ENCODE assay signal across 8 cellular contexts in the genomic region with DNA sequence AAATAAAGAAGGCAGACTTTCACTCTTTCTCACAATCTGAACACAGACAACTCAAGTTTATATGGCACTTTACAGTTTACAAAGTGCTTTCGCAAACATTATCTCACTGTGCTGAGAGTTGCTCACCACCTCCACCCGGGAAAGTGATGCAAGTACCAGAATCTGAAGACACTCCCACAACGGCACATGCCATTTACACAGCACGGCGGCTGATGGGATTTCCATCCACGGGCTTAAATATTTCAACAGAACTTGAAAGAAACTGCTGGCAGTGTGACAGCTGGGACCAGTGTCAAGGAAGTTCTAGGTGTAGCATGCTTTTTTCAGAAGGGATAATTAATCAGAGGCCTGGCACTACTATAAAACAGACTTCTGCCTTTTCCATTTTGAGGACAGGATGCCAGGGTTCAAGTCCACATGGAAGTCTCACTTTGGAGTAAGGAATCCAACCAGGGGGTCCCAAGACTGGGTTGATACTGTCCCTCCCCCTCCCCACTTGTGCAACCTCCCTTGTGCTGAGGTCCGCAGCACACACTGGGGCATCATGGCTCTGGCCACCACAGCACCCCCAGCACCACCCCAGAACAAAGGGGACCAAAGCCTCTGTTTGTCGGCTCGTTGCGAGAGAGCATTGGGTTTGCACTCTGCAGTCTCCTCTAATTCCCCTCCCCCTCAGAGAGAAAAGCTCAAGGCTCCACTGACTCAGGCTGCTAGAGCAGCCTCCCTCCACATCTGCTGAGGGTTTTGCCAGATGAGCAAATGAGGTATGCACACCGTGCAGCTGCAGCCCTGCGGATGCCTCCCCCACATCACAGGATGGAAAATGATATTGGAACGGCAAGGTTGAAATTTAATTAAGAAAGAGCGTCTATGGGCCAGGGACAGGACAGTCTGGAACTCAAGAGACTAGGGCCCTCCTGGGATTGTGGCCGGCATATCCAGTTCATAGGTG.
DNase-seq lines count a peak whose midpoint lies in the region; ATAC-seq and TF ChIP-seq lines count a peak whose summit lies in the region.

No MANE protein-coding gene starts in this region.

- H3K4me1 ChIP-seq in esophagus (ENCODE audit: control insufficient read depth in 2 of 2, insufficient read depth in 2 of 2, low read length in 1 of 2) (peaks cover 0 to 12% of the 10 kb centered on the region in 2 donors), psoas muscle (peaks cover 32% of the 10 kb centered on the region)

- POLR2A ChIA-PET in GM10248 (lab: Yijun Ruan, JAX): no interaction called here

- H3K9me3 ChIP-seq in esophagus (ENCODE audit: control insufficient read depth in 2 of 2, insufficient read depth in 1 of 2, low read depth in 1 of 2, low read length in 1 of 2) (no peaks in the 10 kb centered on the region), psoas muscle (no peaks in the 10 kb centered on the region)

- peak overlapping the region; percentile 47 to 84 for H3K27ac ChIP-seq in esophagus (ENCODE audit: low read depth in 2 of 2, low read length in 1 of 2)
- H3K27ac ChIP-seq in psoas muscle: no peak overlapping the region
- H3K27ac ChIP-seq in caudate nucleus (ENCODE audit: low read depth, low read length): no peak overlapping the region

- TF ChIP-seq CTCF in GM10248 (IDR thresholded peaks at IDR 0.05; ENCODE audit: control extremely low read depth, extremely low read depth, low read depth, missing control alignments) (no peak), psoas muscle (IDR thresholded peaks at IDR 0.05) (no peak)

- DNase-seq in GM10248 (ENCODE audit: extremely low spot score) (peak; percentile 20), OCI-M1 (lab: John Stamatoyannopoulos, UW) (peak; percentile 9), psoas muscle (peak; percentile 83 to 87), caudate nucleus (lab: John Stamatoyannopoulos, UW) (no peak)

- no peaks in the 10 kb centered on the region for H3K27me3 ChIP-seq in esophagus (ENCODE audit: control insufficient read depth in 1 of 2, insufficient read depth in 2 of 2, low read length in 2 of 2)
- no peaks in the 10 kb centered on the region for H3K27me3 ChIP-seq in psoas muscle (ENCODE audit: insufficient read depth in 3 of 3, low read length in 2 of 3)

- peaks cover 0 to 9% of the 10 kb centered on the region in 2 donors for H3K36me3 ChIP-seq in esophagus (ENCODE audit: control insufficient read depth in 2 of 2, insufficient read depth in 2 of 2, low read length in 1 of 2)
- H3K36me3 ChIP-seq in psoas muscle (ENCODE audit: insufficient read depth in 1 of 2, low read depth in 1 of 2): peaks cover 0 to 2% of the 10 kb centered on the region in 2 donors

- WGBS in esophagus, 2 donors: 41 to 44% methylated on average over 15 of the region's 15 CpGs
- 45 to 53% (median 46%) methylated on average over 15 of the region's 15 CpGs for WGBS in psoas muscle, 3 donors

- CTCF ChIA-PET in GM10248 (lab: Yijun Ruan, JAX): interaction anchor here (0.9 kb wide), 1 partner anchor 10 kb away, joined by 4 read pairs; no protein-coding TSS in a partner anchor

- intact Hi-C loops in psoas muscle (cut with DNase I): no loop called here

- H3K4me3 ChIP-seq in esophagus (ENCODE audit: low read depth in 1 of 2, low read length in 2 of 2): no peak overlapping the region
- no peak overlapping the region for H3K4me3 ChIP-seq in psoas muscle

- peak; percentile 41 to 51 (median 44) for ATAC-seq in psoas muscle
- no peak for ATAC-seq in GM21619 (IDR thresholded peaks at IDR 0.05; ENCODE audit: unreplicated experiment)
- ATAC-seq in HG02642 (IDR thresholded peaks at IDR 0.05; ENCODE audit: poor library complexity, unreplicated experiment): no peak
- ATAC-seq in GM18502 (IDR thresholded peaks at IDR 0.05; ENCODE audit: poor library complexity, unreplicated experiment): no peak

Comparison
In these comparisons a context has a peak if more than half of its experiments do, and no peak if none do; other contexts are left out.
1. DNase-seq: peak in GM10248 (single experiment), OCI-M1 (single experiment) and psoas muscle (2 of 2); none in caudate nucleus (0 of 61).
2. H3K27ac ChIP-seq: peak in esophagus (2 of 2); none in psoas muscle (single experiment) and caudate nucleus (single experiment).
3. ATAC-seq: peak in psoas muscle (4 of 4); none in GM21619 (single experiment), HG02642 (single experiment) and GM18502 (single experiment).